8 cellular contexts compared by ENCODE assay signal in genomic region chr5:43484049-43484849, GRCh38. TPM values are rescaled to one million over a fixed set of nuclear protein-coding genes. Genes with fewer than 3 reads are reported as not detected.
A peak's percentile ranks its signal among the peaks of the same experiment; 100 is the strongest.
DNase-seq lines count a peak whose midpoint lies in the region; ATAC-seq lines count a peak whose summit lies in the region.

No MANE protein-coding gene starts in this region.

- ATAC-seq in GM21381 (IDR thresholded peaks at IDR 0.05; ENCODE audit: unreplicated experiment) (peak; percentile 65), memory B cell (ENCODE audit: low read depth) (peak; percentile 72)
- ATAC-seq in effector memory CD8-positive, alpha-beta T cell (replicated peaks): peak; percentile 73

- no peaks in the 10 kb centered on the region for H3K27me3 Mint-ChIP-seq in effector memory CD8-positive, alpha-beta T cell
- no peaks in the 10 kb centered on the region for H3K27me3 Mint-ChIP-seq in memory B cell

- peak overlapping the region; percentile 96 to 99 for H3K27ac Mint-ChIP-seq in effector memory CD8-positive, alpha-beta T cell
- H3K27ac Mint-ChIP-seq in memory B cell: peak overlapping the region; percentile 100

- H3K4me3 Mint-ChIP-seq in effector memory CD8-positive, alpha-beta T cell: peak overlapping the region; percentile 86 to 90
- peak overlapping the region; percentile 98 for H3K4me3 Mint-ChIP-seq in memory B cell

- peaks cover 11 to 29% of the 10 kb centered on the region in 2 donors for H3K4me1 Mint-ChIP-seq in effector memory CD8-positive, alpha-beta T cell (ENCODE audit: low read depth in 2 of 2)
- peaks cover 14% of the 10 kb centered on the region for H3K4me1 Mint-ChIP-seq in memory B cell

- no peaks in the 10 kb centered on the region for H3K9me3 Mint-ChIP-seq in effector memory CD8-positive, alpha-beta T cell
- H3K9me3 Mint-ChIP-seq in memory B cell: no peaks in the 10 kb centered on the region

- H3K36me3 Mint-ChIP-seq in effector memory CD8-positive, alpha-beta T cell (ENCODE audit: insufficient read depth): peaks cover 17% of the 10 kb centered on the region
- no peaks in the 10 kb centered on the region for H3K36me3 Mint-ChIP-seq in memory B cell

- DNase-seq in COR-L47 (lab: John Stamatoyannopoulos, UW) (peak; percentile 77), HT1080 (ENCODE audit: low read depth) (peak; percentile 86), NK-92 (lab: John Stamatoyannopoulos, UW; ENCODE audit: unreplicated experiment) (peak; percentile 51), memory B cell (ENCODE audit: low spot score in 2 of 2) (peak; percentile 87 to 88)
- peak; percentile 69 to 72 for DNase-seq in activated CD8-positive, alpha-beta memory T cell treated with anti-CD3 and anti-CD28 coated beads for 4 hours (ENCODE audit: low read depth in 2 of 2)
- DNase-seq in effector memory CD8-positive, alpha-beta T cell: peak; percentile 82 to 90 (median 86)
- peak; percentile 70 to 76 (median 75) for DNase-seq in stimulated activated CD4-positive, alpha-beta T cell treated with anti-CD3 and anti-CD28 coated beads, TNF-alpha, amount 100 ng/mL, for 48 hours (ENCODE audit: low read depth in 3 of 3)

RNA-seq across cellular contexts. Expression of gene TMEM267, which starts 0.6 kb away (rescaled TPM):
- 15.1 and 17.3 TPM in 2 replicates for total RNA-seq in HT1080 (2014; rRNA removed; shearing (Covaris generic))
- polyA plus RNA-seq in HT1080 (2015; cell fraction: cytosol; rRNA removed): 18.4 and 20.6 TPM in 2 replicates
- polyA plus RNA-seq in HT1080 (2015; cell fraction: nucleus; rRNA removed): 21.7 and 23.1 TPM in 2 replicates

RNA-seq across cellular contexts. Expression of gene C5orf34, which starts 30.7 kb away (rescaled TPM):
- total RNA-seq in HT1080 (2014; rRNA removed; shearing (Covaris generic)): 16.2 and 20.1 TPM in 2 replicates
- polyA plus RNA-seq in HT1080 (2015; cell fraction: cytosol; rRNA removed): 8.7 and 9.0 TPM in 2 replicates
- 27.9 and 28.9 TPM in 2 replicates for polyA plus RNA-seq in HT1080 (2015; cell fraction: nucleus; rRNA removed)

Comparison
In these comparisons a context has a peak if more than half of its experiments do, and no peak if none do; other contexts are left out.
1. Peak in every context shown above with its lines: DNase-seq and ATAC-seq.